Comparison of ENCODE assay signal across 1 cellular context in genomic region chr5:113513384-113514262, GRCh38.
TF ChIP-seq lines count a peak whose summit lies in the region.

YTHDC2 (plus strand) TSS chr5:113513694; CDS start chr5:113513896, 202 bp downstream.

TF ChIP-seq in HEK293, 187 proteins besides CTCF, POLR2A, EP300 and RAD21 (continued from another document):
- TF ChIP-seq PRDM10 (tag by site-specific recombination; IDR thresholded peaks at IDR 0.05) (peak; percentile 67), SETDB1 (IDR thresholded peaks at IDR 0.05; ENCODE audit: insufficient read length, low read length) (peak; percentile 70), ZNF777 (tag by site-specific recombination; IDR thresholded peaks at IDR 0.05; ENCODE audit: borderline replicate concordance) (no peak), WT1 (tag by site-specific recombination; IDR thresholded peaks at IDR 0.05) (no peak; the same call in 1 of the 2 replicates), ZFP41 (tag by site-specific recombination; IDR thresholded peaks at IDR 0.05; ENCODE audit: borderline replicate concordance) (no peak), ZNF114 (tag by site-specific recombination; IDR thresholded peaks at IDR 0.05) (no peak), SCRT1 (tag by site-specific recombination; IDR thresholded peaks at IDR 0.05; ENCODE audit: borderline replicate concordance) (no peak), ZNF792 (tag by site-specific recombination; IDR thresholded peaks at IDR 0.05) (no peak), ZNF664 (tag by site-specific recombination; IDR thresholded peaks at IDR 0.05) (no peak), ZNF112 (tag by site-specific recombination; IDR thresholded peaks at IDR 0.05) (no peak), ZNF146 (tag by site-specific recombination; IDR thresholded peaks at IDR 0.05) (no peak), SP2 (tag by site-specific recombination; IDR thresholded peaks at IDR 0.05) (peak; percentile 40), HOXD13 (CRISPR knock-in tag; IDR thresholded peaks at IDR 0.05; ENCODE audit: borderline replicate concordance) (no peak), OVOL3 (tag by site-specific recombination; IDR thresholded peaks at IDR 0.05) (no peak), ZNF488 (tag by site-specific recombination; IDR thresholded peaks at IDR 0.05) (no peak), YY1 (tag by site-specific recombination; IDR thresholded peaks at IDR 0.05) (peak; percentile 92), ZXDB (tag by site-specific recombination; IDR thresholded peaks at IDR 0.05) (peak; percentile 80), ZNF596 (tag by site-specific recombination; IDR thresholded peaks at IDR 0.05) (no peak), OSR2 (tag by site-specific recombination; IDR thresholded peaks at IDR 0.05) (no peak), ZNF692 (tag by site-specific recombination; IDR thresholded peaks at IDR 0.05) (peak; percentile 79; the same call in 1 of the 2 replicates), ZBTB20 (tag by site-specific recombination; IDR thresholded peaks at IDR 0.05) (peak; percentile 67), ZEB2 (tag by site-specific recombination; IDR thresholded peaks at IDR 0.05) (peak; percentile 80), ZNF239 (tag by site-specific recombination; IDR thresholded peaks at IDR 0.05) (no peak), ZNF354C (tag by site-specific recombination; IDR thresholded peaks at IDR 0.05; ENCODE audit: borderline replicate concordance, low read depth) (no peak), ZNF423 (tag by site-specific recombination; IDR thresholded peaks at IDR 0.05) (no peak), ZNF175 (tag by site-specific recombination; IDR thresholded peaks at IDR 0.05) (no peak), ZNF155 (tag by site-specific recombination; IDR thresholded peaks at IDR 0.05) (no peak), ZNF558 (tag by site-specific recombination; IDR thresholded peaks at IDR 0.05) (no peak), ZNF221 (tag by site-specific recombination; IDR thresholded peaks at IDR 0.05; ENCODE audit: borderline replicate concordance) (no peak), ZBTB21 (tag by site-specific recombination; IDR thresholded peaks at IDR 0.05) (peak; percentile 97), PRDM1 (tag by site-specific recombination; IDR thresholded peaks at IDR 0.05) (no peak), ZNF426 (tag by site-specific recombination; IDR thresholded peaks at IDR 0.05) (no peak), ZNF174 (tag by site-specific recombination; IDR thresholded peaks at IDR 0.05) (no peak), MYNN (tag by site-specific recombination; IDR thresholded peaks at IDR 0.05; ENCODE audit: borderline replicate concordance) (no peak; the same call in 1 of the 2 replicates), ZNF391 (tag by site-specific recombination; IDR thresholded peaks at IDR 0.05; ENCODE audit: borderline replicate concordance, low read depth) (no peak), ZNF37A (tag by site-specific recombination; IDR thresholded peaks at IDR 0.05) (no peak), ZNF16 (tag by site-specific recombination; IDR thresholded peaks at IDR 0.05; ENCODE audit: low read depth) (no peak), KLF1 (tag by site-specific recombination; IDR thresholded peaks at IDR 0.05) (no peak; the same call in 1 of the 2 replicates), ZNF335 (tag by site-specific recombination; conservative IDR thresholded peaks at IDR 0.05) (peak; percentile 89), ZNF404 (tag by site-specific recombination; IDR thresholded peaks at IDR 0.05) (no peak), SP7 (tag by site-specific recombination; IDR thresholded peaks at IDR 0.05) (peak; percentile 89), ZNF791 (tag by site-specific recombination; IDR thresholded peaks at IDR 0.05) (no peak), ZNF837 (tag by site-specific recombination; IDR thresholded peaks at IDR 0.05) (no peak), ZNF350 (tag by site-specific recombination; IDR thresholded peaks at IDR 0.05) (no peak), ZNF19 (tag by site-specific recombination; IDR thresholded peaks at IDR 0.05; ENCODE audit: low read depth) (no peak), ZNF398 (tag by site-specific recombination; IDR thresholded peaks at IDR 0.05) (peak; percentile 3; the same call in 1 of the 2 replicates), ZNF266 (tag by site-specific recombination; IDR thresholded peaks at IDR 0.05; ENCODE audit: low read depth) (no peak)
- TF ChIP-seq, protein P1, sequence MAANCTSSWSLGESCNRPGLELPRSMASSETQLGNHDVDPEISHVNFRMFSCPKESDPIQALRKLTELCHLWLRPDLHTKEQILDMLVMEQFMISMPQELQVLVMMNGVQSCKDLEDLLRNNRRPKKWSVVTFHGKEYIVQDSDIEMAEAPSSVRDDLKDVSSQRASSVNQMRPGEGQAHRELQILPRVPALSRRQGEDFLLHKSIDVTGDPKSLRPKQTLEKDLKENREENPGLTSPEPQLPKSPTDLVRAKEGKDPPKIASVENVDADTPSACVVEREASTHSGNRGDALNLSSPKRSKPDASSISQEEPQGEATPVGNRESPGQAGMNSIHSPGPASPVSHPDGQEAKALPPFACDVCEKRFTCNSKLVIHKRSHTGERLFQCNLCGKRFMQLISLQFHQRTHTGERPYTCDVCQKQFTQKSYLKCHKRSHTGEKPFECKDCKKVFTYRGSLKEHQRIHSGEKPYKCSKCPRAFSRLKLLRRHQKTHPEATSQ (tag by site-specific recombination; IDR thresholded peaks at IDR 0.05): no peak; the same call in 1 of the 2 replicates
- TF ChIP-seq, protein P2, sequence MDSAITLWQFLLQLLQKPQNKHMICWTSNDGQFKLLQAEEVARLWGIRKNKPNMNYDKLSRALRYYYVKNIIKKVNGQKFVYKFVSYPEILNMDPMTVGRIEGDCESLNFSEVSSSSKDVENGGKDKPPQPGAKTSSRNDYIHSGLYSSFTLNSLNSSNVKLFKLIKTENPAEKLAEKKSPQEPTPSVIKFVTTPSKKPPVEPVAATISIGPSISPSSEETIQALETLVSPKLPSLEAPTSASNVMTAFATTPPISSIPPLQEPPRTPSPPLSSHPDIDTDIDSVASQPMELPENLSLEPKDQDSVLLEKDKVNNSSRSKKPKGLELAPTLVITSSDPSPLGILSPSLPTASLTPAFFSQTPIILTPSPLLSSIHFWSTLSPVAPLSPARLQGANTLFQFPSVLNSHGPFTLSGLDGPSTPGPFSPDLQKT (IDR thresholded peaks at IDR 0.05; ENCODE audit: borderline replicate concordance, low read depth, low read length): no peak
- TF ChIP-seq, protein P3, sequence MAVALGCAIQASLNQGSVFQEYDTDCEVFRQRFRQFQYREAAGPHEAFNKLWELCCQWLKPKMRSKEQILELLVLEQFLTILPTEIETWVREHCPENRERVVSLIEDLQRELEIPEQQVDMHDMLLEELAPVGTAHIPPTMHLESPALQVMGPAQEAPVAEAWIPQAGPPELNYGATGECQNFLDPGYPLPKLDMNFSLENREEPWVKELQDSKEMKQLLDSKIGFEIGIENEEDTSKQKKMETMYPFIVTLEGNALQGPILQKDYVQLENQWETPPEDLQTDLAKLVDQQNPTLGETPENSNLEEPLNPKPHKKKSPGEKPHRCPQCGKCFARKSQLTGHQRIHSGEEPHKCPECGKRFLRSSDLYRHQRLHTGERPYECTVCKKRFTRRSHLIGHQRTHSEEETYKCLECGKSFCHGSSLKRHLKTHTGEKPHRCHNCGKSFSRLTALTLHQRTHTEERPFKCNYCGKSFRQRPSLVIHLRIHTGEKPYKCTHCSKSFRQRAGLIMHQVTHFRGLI (tag by site-specific recombination; IDR thresholded peaks at IDR 0.05): peak; percentile 58
